1 cellular context compared by ENCODE assay signal in the genomic region with DNA sequence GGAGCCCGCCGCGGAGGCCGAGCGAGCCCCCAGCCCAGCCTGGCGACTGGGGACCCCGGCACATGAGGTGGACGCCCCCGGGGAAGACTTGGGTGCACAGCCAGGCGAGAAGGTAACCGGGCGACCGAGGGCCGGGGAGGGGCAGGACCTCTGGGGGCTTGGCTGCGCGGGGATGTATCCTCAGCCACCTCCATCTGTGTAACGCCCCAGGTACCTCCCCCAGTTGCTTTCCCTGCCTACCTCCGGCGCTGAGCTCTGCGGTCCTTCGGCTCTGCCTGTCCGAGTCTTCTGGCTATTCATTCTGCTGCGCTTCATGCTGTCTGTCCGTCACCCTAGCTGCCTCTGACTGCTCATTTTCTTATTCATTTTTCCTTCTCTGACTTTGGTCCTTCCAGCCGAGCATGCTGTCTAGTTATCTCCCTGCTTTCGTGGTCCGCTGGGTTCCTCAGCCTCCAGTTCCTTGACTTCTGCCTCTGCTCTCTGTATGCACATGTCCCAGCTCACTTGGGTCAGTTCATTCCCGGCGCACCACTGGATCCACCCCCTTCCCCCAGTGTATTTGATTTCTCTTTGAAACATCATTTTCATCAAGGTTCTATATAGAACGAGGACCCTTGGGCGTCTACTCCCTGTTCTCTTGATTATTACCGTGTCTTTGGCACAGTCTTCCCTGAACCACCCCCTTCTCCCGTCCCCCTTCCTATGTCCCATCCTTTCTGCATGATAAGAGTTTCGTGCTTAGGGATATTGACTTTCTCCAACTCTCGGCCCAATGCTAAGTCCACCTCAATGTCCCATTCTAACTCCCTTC.
TF ChIP-seq lines count a peak whose summit lies in the region.

No MANE protein-coding gene starts in this region.

TF ChIP-seq in K562, 482 proteins besides CTCF, POLR2A, EP300 and RAD21 (continued from another document and continues in another):
- TF ChIP-seq, protein P1, sequence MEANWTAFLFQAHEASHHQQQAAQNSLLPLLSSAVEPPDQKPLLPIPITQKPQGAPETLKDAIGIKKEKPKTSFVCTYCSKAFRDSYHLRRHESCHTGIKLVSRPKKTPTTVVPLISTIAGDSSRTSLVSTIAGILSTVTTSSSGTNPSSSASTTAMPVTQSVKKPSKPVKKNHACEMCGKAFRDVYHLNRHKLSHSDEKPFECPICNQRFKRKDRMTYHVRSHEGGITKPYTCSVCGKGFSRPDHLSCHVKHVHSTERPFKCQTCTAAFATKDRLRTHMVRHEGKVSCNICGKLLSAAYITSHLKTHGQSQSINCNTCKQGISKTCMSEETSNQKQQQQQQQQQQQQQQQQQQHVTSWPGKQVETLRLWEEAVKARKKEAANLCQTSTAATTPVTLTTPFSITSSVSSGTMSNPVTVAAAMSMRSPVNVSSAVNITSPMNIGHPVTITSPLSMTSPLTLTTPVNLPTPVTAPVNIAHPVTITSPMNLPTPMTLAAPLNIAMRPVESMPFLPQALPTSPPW (CRISPR knock-in tag; IDR thresholded peaks at IDR 0.05) = peak; percentile 36
- TF ChIP-seq DNMT1 (IDR thresholded peaks at IDR 0.05) = no peak
- TF ChIP-seq HMGXB4 (CRISPR knock-in tag; IDR thresholded peaks at IDR 0.05) = no peak
- TF ChIP-seq ZNF699 (CRISPR knock-in tag; IDR thresholded peaks at IDR 0.05; ENCODE audit: insufficient replicate concordance) = no peak
- TF ChIP-seq, protein P2, sequence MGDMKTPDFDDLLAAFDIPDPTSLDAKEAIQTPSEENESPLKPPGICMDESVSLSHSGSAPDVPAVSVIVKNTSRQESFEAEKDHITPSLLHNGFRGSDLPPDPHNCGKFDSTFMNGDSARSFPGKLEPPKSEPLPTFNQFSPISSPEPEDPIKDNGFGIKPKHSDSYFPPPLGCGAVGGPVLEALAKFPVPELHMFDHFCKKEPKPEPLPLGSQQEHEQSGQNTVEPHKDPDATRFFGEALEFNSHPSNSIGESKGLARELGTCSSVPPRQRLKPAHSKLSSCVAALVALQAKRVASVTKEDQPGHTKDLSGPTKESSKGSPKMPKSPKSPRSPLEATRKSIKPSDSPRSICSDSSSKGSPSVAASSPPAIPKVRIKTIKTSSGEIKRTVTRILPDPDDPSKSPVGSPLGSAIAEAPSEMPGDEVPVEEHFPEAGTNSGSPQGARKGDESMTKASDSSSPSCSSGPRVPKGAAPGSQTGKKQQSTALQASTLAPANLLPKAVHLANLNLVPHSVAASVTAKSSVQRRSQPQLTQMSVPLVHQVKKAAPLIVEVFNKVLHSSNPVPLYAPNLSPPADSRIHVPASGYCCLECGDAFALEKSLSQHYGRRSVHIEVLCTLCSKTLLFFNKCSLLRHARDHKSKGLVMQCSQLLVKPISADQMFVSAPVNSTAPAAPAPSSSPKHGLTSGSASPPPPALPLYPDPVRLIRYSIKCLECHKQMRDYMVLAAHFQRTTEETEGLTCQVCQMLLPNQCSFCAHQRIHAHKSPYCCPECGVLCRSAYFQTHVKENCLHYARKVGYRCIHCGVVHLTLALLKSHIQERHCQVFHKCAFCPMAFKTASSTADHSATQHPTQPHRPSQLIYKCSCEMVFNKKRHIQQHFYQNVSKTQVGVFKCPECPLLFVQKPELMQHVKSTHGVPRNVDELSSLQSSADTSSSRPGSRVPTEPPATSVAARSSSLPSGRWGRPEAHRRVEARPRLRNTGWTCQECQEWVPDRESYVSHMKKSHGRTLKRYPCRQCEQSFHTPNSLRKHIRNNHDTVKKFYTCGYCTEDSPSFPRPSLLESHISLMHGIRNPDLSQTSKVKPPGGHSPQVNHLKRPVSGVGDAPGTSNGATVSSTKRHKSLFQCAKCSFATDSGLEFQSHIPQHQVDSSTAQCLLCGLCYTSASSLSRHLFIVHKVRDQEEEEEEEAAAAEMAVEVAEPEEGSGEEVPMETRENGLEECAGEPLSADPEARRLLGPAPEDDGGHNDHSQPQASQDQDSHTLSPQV (IDR thresholded peaks at IDR 0.05) = no peak
- no peak for TF ChIP-seq THRB (CRISPR knock-in tag; conservative IDR thresholded peaks at IDR 0.05)
- TF ChIP-seq ID3 (CRISPR knock-in tag; IDR thresholded peaks at IDR 0.05) = no peak
- no peak for TF ChIP-seq ID3 (tag; IDR thresholded peaks at IDR 0.05)
- no peak for TF ChIP-seq NUFIP1 (IDR thresholded peaks at IDR 0.05; ENCODE audit: partially characterized antibody)
- TF ChIP-seq ZBTB11 (CRISPR knock-in tag; IDR thresholded peaks at IDR 0.05) = peak in 1 of 3 experiments; percentile 19; a peak in 1 of 6 replicates
- no peak for TF ChIP-seq HDAC6 (IDR thresholded peaks at IDR 0.05; ENCODE audit: low read depth, low read length)
- TF ChIP-seq DEAF1 (CRISPR knock-in tag; IDR thresholded peaks at IDR 0.05) = no peak
- TF ChIP-seq SAFB (IDR thresholded peaks at IDR 0.05; ENCODE audit: borderline replicate concordance, low read depth, low read length) = no peak
- TF ChIP-seq MGA (IDR thresholded peaks at IDR 0.05) = no peak
- no peak for TF ChIP-seq ZC3H8 (IDR thresholded peaks at IDR 0.05)
- 0 out of 2 replicates have a peak, but pooled peaks have one; percentile 12 for TF ChIP-seq ETV1 (tag; conservative IDR thresholded peaks at IDR 0.05; ENCODE audit: low read depth)
- TF ChIP-seq NFE2L1 (tag; IDR thresholded peaks at IDR 0.05; ENCODE audit: borderline replicate concordance, low read depth) = no peak
- 0 out of 2 replicates have a peak, but pooled peaks have one; percentile 19 for TF ChIP-seq DPF2 (IDR thresholded peaks at IDR 0.05)
- peak; percentile 28; the same call in 1 of the 2 replicates for TF ChIP-seq SMARCA4 (IDR thresholded peaks at IDR 0.05)
